ENCODE assay signal across 8 cellular contexts in the genomic region with DNA sequence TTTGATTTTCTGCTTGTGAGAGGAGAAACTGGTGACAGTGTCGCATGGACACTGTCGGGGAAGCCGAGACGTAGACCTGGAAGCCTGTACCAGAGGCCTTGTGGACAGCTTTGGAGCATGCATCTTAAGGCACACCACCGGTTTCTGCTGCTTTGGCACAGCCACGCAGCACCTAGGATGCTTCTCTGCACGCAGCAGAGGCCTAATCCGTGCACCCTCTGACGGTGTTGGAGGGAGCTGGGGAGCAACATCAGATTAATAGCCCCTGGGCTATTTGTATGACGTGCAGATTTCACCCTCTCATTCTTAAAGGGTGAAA. TPM values are rescaled to one million over a fixed set of nuclear protein-coding genes. Genes with fewer than 3 reads are reported as not detected.
DNase-seq lines count a peak whose midpoint lies in the region; ATAC-seq, FAIRE-seq and TF ChIP-seq lines count a peak whose summit lies in the region.

No MANE protein-coding gene starts in this region.

- in situ Hi-C loops in astrocyte of the spinal cord (cut with HindIII; ENCODE audit: low sequenced_read_pairs), result no loop called here

- peak; percentile 34 for ATAC-seq in GM21367 (IDR thresholded peaks at IDR 0.05; ENCODE audit: unreplicated experiment)
- peak; percentile 32 for ATAC-seq in HG03558 (IDR thresholded peaks at IDR 0.05; ENCODE audit: extremely low read depth, unreplicated experiment)
- ATAC-seq in upper lobe of right lung, result peak; percentile 11

- TF ChIP-seq CTCF in astrocyte of the spinal cord (IDR thresholded peaks at IDR 0.05; ENCODE audit: low read depth, low read length), result no peak
- TF ChIP-seq CTCF in liver (IDR thresholded peaks at IDR 0.05; ENCODE audit: low read depth, low read length, missing input control), result no peak
- TF ChIP-seq CTCF in upper lobe of right lung (IDR thresholded peaks at IDR 0.05), result no peak

- H3K27me3 ChIP-seq in liver (ENCODE audit: control insufficient read depth in 4 of 4, insufficient read depth in 4 of 4, low read length in 3 of 4), result no peaks in the 10 kb centered on the region
- no peaks in the 10 kb centered on the region for H3K27me3 ChIP-seq in upper lobe of right lung

- peak overlapping the region; percentile 88 for H3K27ac ChIP-seq in liver (ENCODE audit: low read depth in 1 of 2, low read length in 2 of 2)
- H3K27ac ChIP-seq in upper lobe of right lung, result no peak overlapping the region

- H3K36me3 ChIP-seq in ES-I3 (ENCODE audit: insufficient read depth, low read length), result no peaks in the 10 kb centered on the region
- peaks cover 0 to 4% (median 1%) of the 10 kb centered on the region in 4 donors for H3K36me3 ChIP-seq in liver (ENCODE audit: control insufficient read depth in 4 of 4, insufficient read depth in 3 of 4, low read depth in 1 of 4, low read length in 3 of 4)
- no peaks in the 10 kb centered on the region for H3K36me3 ChIP-seq in upper lobe of right lung

- no peak for TF ChIP-seq RAD21 in liver (IDR thresholded peaks at IDR 0.05)

- intact Hi-C loops in upper lobe of right lung (cut with DNase I), result loop anchor here (5.0 to 10.0 kb wide), 2 partner anchors 209 to 462 kb away; no protein-coding TSS in a partner anchor

- DNase-seq in astrocyte of the spinal cord (ENCODE audit: low read depth, low spot score) (no peak), upper lobe of right lung (no peak), HTR-8/SVneo (ENCODE audit: insufficient read length, low spot score) (no peak), glomerular visceral epithelial cell (ENCODE audit: extremely low spot score) (no peak)

- WGBS in liver, result 10% methylated on average over 10 of the region's 10 CpGs

- H3K9me3 ChIP-seq in ES-I3 (ENCODE audit: control insufficient read depth, insufficient read depth, low read length) (no peaks in the 10 kb centered on the region), liver (ENCODE audit: control insufficient read depth in 4 of 4, low read length in 3 of 4) (no peaks in the 10 kb centered on the region), upper lobe of right lung (no peaks in the 10 kb centered on the region)

- H3K4me3 ChIP-seq in astrocyte of the spinal cord (ENCODE audit: low read depth, low read length) (peak overlapping the region; percentile 60), liver (ENCODE audit: low read depth in 1 of 3, low read length in 3 of 3) (peak overlapping the region; percentile 76 to 80 (median 77)), upper lobe of right lung (peak overlapping the region; percentile 94)

- FAIRE-seq in HTR-8/SVneo (lab: Jason Lieb, UNC), result no peak

- H3K4me1 ChIP-seq in ES-I3 (ENCODE audit: insufficient read depth, low read length) (peaks cover 6% of the 10 kb centered on the region; the same call in 1 of the 2 replicates), liver (ENCODE audit: control insufficient read depth in 4 of 4, insufficient read depth in 4 of 4, low read length in 3 of 4) (peaks cover 2 to 31% (median 10%) of the 10 kb centered on the region in 4 donors), upper lobe of right lung (peaks cover 5% of the 10 kb centered on the region)

- H3K9ac ChIP-seq in ES-I3 (ENCODE audit: low read depth, low read length) (peak overlapping the region; percentile 91), liver (ENCODE audit: low read depth in 1 of 2, low read length in 2 of 2) (peak overlapping the region; percentile 31 to 76)

TF ChIP-seq in liver, 16 proteins besides CTCF, POLR2A, EP300 and RAD21:
- TF ChIP-seq NR2F2 (IDR thresholded peaks at IDR 0.05) (no peak), MAX (IDR thresholded peaks at IDR 0.05) (no peak), FOXA1 (IDR thresholded peaks at IDR 0.05) (no peak), JUND (IDR thresholded peaks at IDR 0.05) (no peak), SP1 (IDR thresholded peaks at IDR 0.05) (peak; percentile 3), EGR1 (IDR thresholded peaks at IDR 0.05; ENCODE audit: low read depth in 2 of 2) (no peak)
- TF ChIP-seq, protein P1, sequence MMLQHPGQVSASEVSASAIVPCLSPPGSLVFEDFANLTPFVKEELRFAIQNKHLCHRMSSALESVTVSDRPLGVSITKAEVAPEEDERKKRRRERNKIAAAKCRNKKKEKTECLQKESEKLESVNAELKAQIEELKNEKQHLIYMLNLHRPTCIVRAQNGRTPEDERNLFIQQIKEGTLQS (IDR thresholded peaks at IDR 0.05), result no peak

RNA-seq across cellular contexts. Expression of gene TEX35, which starts 30.3 kb away (rescaled TPM):
- total RNA-seq in liver, result not detected
- not detected for polyA plus RNA-seq in liver
- total RNA-seq in upper lobe of right lung, result not detected

RNA-seq across cellular contexts. Expression of gene CLEC20A, which starts 46.5 kb away (rescaled TPM):
- total RNA-seq in liver, result under 1 TPM in 1 of 2 donors, not detected in 1; 0.33 TPM
- polyA plus RNA-seq in liver, result not detected
- total RNA-seq in upper lobe of right lung, result not detected
